Comparison of ENCODE assay signal across 8 cellular contexts in genomic region chr2:136117909-136118818, GRCh38. TPM values are rescaled to one million over a fixed set of nuclear protein-coding genes. Genes with fewer than 3 reads are reported as not detected.
A peak's percentile ranks its signal among the peaks of the same experiment; 100 is the strongest.
DNase-seq lines count a peak whose midpoint lies in the region; ATAC-seq and TF ChIP-seq lines count a peak whose summit lies in the region.

TSS of gene CXCR4 (minus strand) at chr2:136118149. CDS start at chr2:136118060, 89 bp downstream.

- intact Hi-C loops in body of pancreas (cut with DNase I): no loop called here

- H3K27ac ChIP-seq in body of pancreas: peak within 1 kb of the TSS in 2 of 4 donors; percentile 28 to 64

- H3K36me3 Mint-ChIP-seq in immature natural killer cell: peaks cover 20 to 27% (median 22%) of the 10 kb centered on the region in 3 donors

- peak within 1 kb of the TSS; percentile 96 to 99 (median 98) for H3K4me3 Mint-ChIP-seq in immature natural killer cell

- H3K36me3 ChIP-seq in body of pancreas (replicated peaks in 1 of 2; ENCODE audit: insufficient read depth in 1 of 2, low read depth in 2 of 2): no peaks in the 10 kb centered on the region

- DNase-seq in COR-L47 (lab: John Stamatoyannopoulos, UW) (peak; percentile 91), NCI-H146 treated with DMSO at 0.1 percent for 48 hours (lab: John Stamatoyannopoulos, UW; ENCODE audit: unreplicated experiment) (peak; percentile 91), T-helper 9 cell (peak; percentile 92), body of pancreas (peak; percentile 44 to 72 (median 52)), immature natural killer cell (peak; percentile 84 to 94 (median 84))
- peak; percentile 55 to 70 for DNase-seq in stimulated activated CD4-positive, alpha-beta T cell treated with anti-CD3 and anti-CD28 coated beads, Interleukin-12 subunit alpha, Interleukin-12 subunit beta, amount 100 ng/mL, for 24 hours (ENCODE audit: low read depth in 2 of 2)

- H3K9me3 Mint-ChIP-seq in immature natural killer cell: no peaks in the 10 kb centered on the region

- ATAC-seq in GM21723 (IDR thresholded peaks at IDR 0.05; ENCODE audit: unreplicated experiment) (peak; percentile 34), body of pancreas (peak; percentile 26), HG03442 (IDR thresholded peaks at IDR 0.05; ENCODE audit: unreplicated experiment) (no peak)

- peak within 1 kb of the TSS in 1 of 2 donors; percentile 27 for H3K4me3 ChIP-seq in body of pancreas

- peaks cover 0 to 6% of the 10 kb centered on the region in 2 donors for H3K27me3 ChIP-seq in body of pancreas

- no peaks in the 10 kb centered on the region for H3K9me3 ChIP-seq in body of pancreas

- peak in 2 of 3 donors; percentile 61 to 77 for TF ChIP-seq POLR2A in body of pancreas (IDR thresholded peaks at IDR 0.05)

- no peak for TF ChIP-seq CTCF in body of pancreas (IDR thresholded peaks at IDR 0.05)

- H3K4me1 Mint-ChIP-seq in immature natural killer cell: peaks cover 54 to 60% of the 10 kb centered on the region in 2 donors

- H3K27me3 Mint-ChIP-seq in immature natural killer cell (ENCODE audit: low read depth in 3 of 3): peaks cover 43 to 68% (median 48%) of the 10 kb centered on the region in 3 donors

- H3K27ac Mint-ChIP-seq in immature natural killer cell: peak within 1 kb of the TSS; percentile 96 to 99 (median 98)

- WGBS in body of pancreas, 2 donors: 1 to 2% methylated on average over 19 to 50 of the region's 50 CpGs

- H3K4me1 ChIP-seq in body of pancreas: peaks cover 31% of the 10 kb centered on the region

RNA-seq across cellular contexts. Expression of gene CXCR4, which starts in this region (rescaled TPM):
- 10 to 100 TPM in 1 of 2 donors, under 1 TPM in 1; 0.33 to 10.6 TPM for total RNA-seq in body of pancreas
- polyA plus RNA-seq in immature natural killer cell: 100 to 1,000 TPM; 147 to 758 (median 582) TPM
